In genomic region chr7:4683043-4683883, GRCh38 we compare ENCODE assay signal across 8 cellular contexts. TPM values are rescaled to one million over a fixed set of nuclear protein-coding genes. Genes with fewer than 3 reads are reported as not detected.
A peak's percentile ranks its signal among the peaks of the same experiment; 100 is the strongest.
DNase-seq lines count a peak whose midpoint lies in the region; ATAC-seq and TF ChIP-seq lines count a peak whose summit lies in the region.

No MANE protein-coding gene starts in this region.

- no CpG with 5 or more reads among the region's 23 CpGs for WGBS in iPS DF 6.9 (ENCODE audit: insufficient coverage, insufficient read length)

- peak overlapping the region; percentile 97 for H3K4me3 Mint-ChIP-seq in CD4-positive, alpha-beta T cell
- peak overlapping the region; percentile 98 for H3K4me3 Mint-ChIP-seq in activated naive CD8-positive, alpha-beta T cell treated with anti-CD3 and anti-CD28 coated beads, Interleukin-2, amount 50 U/mL, for 24 hours

- no peaks in the 10 kb centered on the region for H3K9me3 Mint-ChIP-seq in CD4-positive, alpha-beta T cell
- H3K9me3 Mint-ChIP-seq in activated naive CD8-positive, alpha-beta T cell treated with anti-CD3 and anti-CD28 coated beads, Interleukin-2, amount 50 U/mL, for 24 hours: no peaks in the 10 kb centered on the region

- peak overlapping the region; percentile 94 for H3K27ac ChIP-seq in CD4-positive, alpha-beta T cell (ENCODE audit: low read depth, low read length)
- H3K27ac ChIP-seq in iPS DF 6.9 (ENCODE audit: low read length): no peak overlapping the region

- H3K4me1 ChIP-seq in iPS DF 6.9 (ENCODE audit: control insufficient read depth, insufficient read depth, low read length): peaks cover 7% of the 10 kb centered on the region

- no peaks in the 10 kb centered on the region for H3K36me3 ChIP-seq in iPS DF 6.9 (ENCODE audit: control insufficient read depth, insufficient read depth, low read length)

- H3K27ac Mint-ChIP-seq in CD4-positive, alpha-beta T cell: peak overlapping the region; percentile 98
- H3K27ac Mint-ChIP-seq in activated naive CD8-positive, alpha-beta T cell treated with anti-CD3 and anti-CD28 coated beads, Interleukin-2, amount 50 U/mL, for 24 hours: peak overlapping the region; percentile 99

- H3K4me3 ChIP-seq in NB4 (ENCODE audit: low read depth, low read length) (peak overlapping the region; percentile 81), iPS DF 6.9 (ENCODE audit: low read length) (peak overlapping the region; percentile 41; the same call in 1 of the 2 replicates)

- POLR2A ChIA-PET in CD4-positive, alpha-beta T cell (lab: Charles Lee): interaction anchor here (1.1 to 6.7 kb wide), 5 partner anchors 41 to 92 kb away, joined by 3 to 141 read pairs (median 6); partner anchors contain the start of gene AP5Z1

- intact Hi-C loops in CD4-positive, alpha-beta T cell (cut with DNase I, micrococcal nuclease): loop anchor here in 1 of 2 experiments (2.0 to 5.0 kb wide), 3 partner anchors 64 to 364 kb away; partner anchors contain the start of gene RBAK

- H3K27me3 ChIP-seq in CD4-positive, alpha-beta T cell (ENCODE audit: control insufficient read depth, insufficient read depth, low read length): no peaks in the 10 kb centered on the region
- H3K27me3 ChIP-seq in iPS DF 6.9 (ENCODE audit: control insufficient read depth, insufficient read depth, low read length): peaks cover 6% of the 10 kb centered on the region; the same call in 1 of the 2 replicates

- peaks cover 43% of the 10 kb centered on the region for H3K4me1 Mint-ChIP-seq in CD4-positive, alpha-beta T cell (ENCODE audit: low read depth)
- H3K4me1 Mint-ChIP-seq in activated naive CD8-positive, alpha-beta T cell treated with anti-CD3 and anti-CD28 coated beads, Interleukin-2, amount 50 U/mL, for 24 hours: peaks cover 47% of the 10 kb centered on the region

- H3K9me3 ChIP-seq in CD4-positive, alpha-beta T cell (ENCODE audit: control insufficient read depth, low read length): no peaks in the 10 kb centered on the region
- H3K9me3 ChIP-seq in iPS DF 6.9 (ENCODE audit: control insufficient read depth, insufficient read depth, low read length): no peaks in the 10 kb centered on the region

- no peak for TF ChIP-seq POLR2A in NB4 (IDR thresholded peaks at IDR 0.05; ENCODE audit: extremely low read depth, insufficient read length)

- H3K36me3 Mint-ChIP-seq in CD4-positive, alpha-beta T cell (ENCODE audit: low read depth): peaks cover 33% of the 10 kb centered on the region
- H3K36me3 Mint-ChIP-seq in activated naive CD8-positive, alpha-beta T cell treated with anti-CD3 and anti-CD28 coated beads, Interleukin-2, amount 50 U/mL, for 24 hours (ENCODE audit: low read depth): peaks cover 15% of the 10 kb centered on the region

- ATAC-seq in CD4-positive, alpha-beta T cell (ENCODE audit: poor library complexity): no peak
- no peak for ATAC-seq in activated naive CD8-positive, alpha-beta T cell treated with anti-CD3 and anti-CD28 coated beads, Interleukin-2, amount 50 U/mL, for 24 hours
- no peak for ATAC-seq in HG02981 (IDR thresholded peaks at IDR 0.05; ENCODE audit: unreplicated experiment)

- no peaks in the 10 kb centered on the region for H3K27me3 Mint-ChIP-seq in CD4-positive, alpha-beta T cell
- H3K27me3 Mint-ChIP-seq in activated naive CD8-positive, alpha-beta T cell treated with anti-CD3 and anti-CD28 coated beads, Interleukin-2, amount 50 U/mL, for 24 hours: no peaks in the 10 kb centered on the region

- CTCF ChIA-PET in CD4-positive, alpha-beta T cell (lab: Charles Lee): interaction anchor here (2.0 kb wide), 1 partner anchor 41 kb away, joined by 16 read pairs; no protein-coding TSS in a partner anchor

- no peak for TF ChIP-seq CTCF in CD4-positive, alpha-beta T cell (IDR thresholded peaks at IDR 0.05)
- TF ChIP-seq CTCF in NB4 (IDR thresholded peaks at IDR 0.05; ENCODE audit: low read depth, low read length): no peak

- DNase-seq in CD4-positive, alpha-beta T cell: peak in 6 of 10 experiments; percentile 1 to 40 (median 7)
- DNase-seq in NB4 (ENCODE audit: low read depth) (peak; percentile 72), iPS DF 6.9 (ENCODE audit: low read depth, low spot score) (no peak), NCI-H1105 treated with DMSO at 0.1 percent for 48 hours (lab: John Stamatoyannopoulos, UW) (no peak), NCI-H2227 treated with DMSO at 0.1 percent for 48 hours (lab: John Stamatoyannopoulos, UW) (no peak)
- DNase-seq in activated naive CD8-positive, alpha-beta T cell treated with anti-CD3 and anti-CD28 coated beads, Interleukin-2, amount 50 U/mL, for 24 hours: peak; percentile 25
- peak; percentile 19 for DNase-seq in stimulated activated CD4-positive, alpha-beta T cell treated with anti-CD3 and anti-CD28 coated beads, Interleukin-15, amount 100 ng/mL, for 24 hours

RNA-seq across cellular contexts. Expression of gene FOXK1, which starts 1.2 kb away (rescaled TPM):
- total RNA-seq in CD4-positive, alpha-beta T cell: 10 to 100 TPM; 67.8 to 68.1 TPM

Comparison
In these comparisons a context has a peak if more than half of its experiments do, and no peak if none do; other contexts are left out.
1. DNase-seq: peak in CD4-positive, alpha-beta T cell (6 of 10), NB4 (single experiment), activated naive CD8-positive, alpha-beta T cell treated with anti-CD3 and anti-CD28 coated beads, Interleukin-2, amount 50 U/mL, for 24 hours (single experiment) and stimulated activated CD4-positive, alpha-beta T cell treated with anti-CD3 and anti-CD28 coated beads, Interleukin-15, amount 100 ng/mL, for 24 hours (single experiment); none in iPS DF 6.9 (single experiment), NCI-H1105 treated with DMSO at 0.1 percent for 48 hours (single experiment) and NCI-H2227 treated with DMSO at 0.1 percent for 48 hours (single experiment).